10 cellular contexts compared by ENCODE assay signal in genomic region chr1:206762741-206763364, GRCh38. TPM values are rescaled to one million over a fixed set of nuclear protein-coding genes. Genes with fewer than 3 reads are reported as not detected.
DNase-seq lines count a peak whose midpoint lies in the region; ATAC-seq and TF ChIP-seq lines count a peak whose summit lies in the region.
"Not testable (repeated sequence)": the region's sequence is repeated elsewhere in the genome, so short reads cannot be mapped to it uniquely, and the experiment has no call there.
"Had no signal": no experiment of that assay in that cellular context is flagged by ENCODE, and none has a peak within 500 bp of the region (broad histone marks: within the 10 kb centered on the region; RNA-seq: fewer than 3 reads in every experiment).

No MANE protein-coding gene starts in this region.

- H3K36me3 ChIP-seq in HEK293 (ENCODE audit: control insufficient read depth in 2 of 2, insufficient read depth in 1 of 2, low read length in 2 of 2): not testable (repeated sequence)

- POLR2A ChIA-PET in HEK293 (lab: Yijun Ruan, JAX): not testable (repeated sequence)
- POLR2A ChIA-PET in activated CD8-positive, alpha-beta T cell treated with anti-CD3 and anti-CD28 coated beads for 36 hours (lab: Charles Lee): interaction anchor here (0.7 to 1.9 kb wide), 3 partner anchors 8 to 1163 kb away, joined by 3 to 5 read pairs (median 3); partner anchors contain the start of gene IL19

- not testable (repeated sequence) for H3K9me3 ChIP-seq in HEK293 (ENCODE audit: control insufficient read depth, insufficient read depth, low read depth, low read length)

- not testable (repeated sequence) for ATAC-seq in activated CD8-positive, alpha-beta T cell treated with anti-CD3 and anti-CD28 coated beads for 36 hours; central memory CD8-positive, alpha-beta T cell (replicated peaks; ENCODE audit: extremely low read depth, poor library complexity, severe bottlenecking); stimulated activated naive B cell treated with anti-CD40 and anti-IgM and Interleukin-4, amounts not matched to agents 10 μg/mL and 1 μg/mL and 100 μg/mL, for 72 hours (replicated peaks)

- intact Hi-C loops in activated CD8-positive, alpha-beta T cell treated with anti-CD3 and anti-CD28 coated beads for 36 hours (cut with micrococcal nuclease): not testable (repeated sequence)

- H3K4me3 ChIP-seq in HEK293 (ENCODE audit: low read depth, low read length): not testable (repeated sequence)

- H3K27me3 Mint-ChIP-seq in activated CD8-positive, alpha-beta T cell treated with anti-CD3 and anti-CD28 coated beads for 36 hours; activated naive CD4-positive, alpha-beta T cell treated with anti-CD3 and anti-CD28 coated beads, Interleukin-2, amount 50 U/mL, for 24 hours; central memory CD8-positive, alpha-beta T cell; stimulated activated naive B cell treated with anti-CD40 and anti-IgM and Interleukin-4, amounts not matched to agents 10 μg/mL and 1 μg/mL and 100 μg/mL, for 72 hours: not testable (repeated sequence)

- DNase-seq in activated CD8-positive, alpha-beta T cell treated with anti-CD3 and anti-CD28 coated beads for 36 hours; central memory CD8-positive, alpha-beta T cell (ENCODE audit: low spot score in 2 of 2); stimulated activated naive B cell treated with anti-CD40 and anti-IgM and Interleukin-4, amounts not matched to agents 10 μg/mL and 1 μg/mL and 100 μg/mL, for 72 hours: not testable (repeated sequence)

- TF ChIP-seq CTCF in HEK293 (tag by site-specific recombination; IDR thresholded peaks at IDR 0.05): not testable (repeated sequence)
- peak; percentile 41 for TF ChIP-seq CTCF in activated CD8-positive, alpha-beta T cell treated with anti-CD3 and anti-CD28 coated beads for 36 hours (IDR thresholded peaks at IDR 0.05)

- not testable (repeated sequence) for H3K27ac Mint-ChIP-seq in activated CD8-positive, alpha-beta T cell treated with anti-CD3 and anti-CD28 coated beads for 36 hours
- peak overlapping the region; percentile 80 for H3K27ac Mint-ChIP-seq in activated naive CD4-positive, alpha-beta T cell treated with anti-CD3 and anti-CD28 coated beads, Interleukin-2, amount 50 U/mL, for 24 hours
- peak overlapping the region; percentile 57 for H3K27ac Mint-ChIP-seq in central memory CD8-positive, alpha-beta T cell (ENCODE audit: low read depth)
- H3K27ac Mint-ChIP-seq in stimulated activated naive B cell treated with anti-CD40 and anti-IgM and Interleukin-4, amounts not matched to agents 10 μg/mL and 1 μg/mL and 100 μg/mL, for 72 hours: peak overlapping the region; percentile 62

- not testable (repeated sequence) for H3K9me3 Mint-ChIP-seq in activated CD8-positive, alpha-beta T cell treated with anti-CD3 and anti-CD28 coated beads for 36 hours; activated naive CD4-positive, alpha-beta T cell treated with anti-CD3 and anti-CD28 coated beads, Interleukin-2, amount 50 U/mL, for 24 hours; central memory CD8-positive, alpha-beta T cell; stimulated activated naive B cell treated with anti-CD40 and anti-IgM and Interleukin-4, amounts not matched to agents 10 μg/mL and 1 μg/mL and 100 μg/mL, for 72 hours

- CTCF ChIA-PET in HEK293 (lab: Yijun Ruan, JAX): interaction anchor here (2.7 kb wide), 1 partner anchor 36 kb away, joined by 10 read pairs; no protein-coding TSS in a partner anchor
- CTCF ChIA-PET in activated CD8-positive, alpha-beta T cell treated with anti-CD3 and anti-CD28 coated beads for 36 hours (lab: Charles Lee): interaction anchor here (1.3 to 10.0 kb wide), 4 partner anchors 25 to 150 kb away, joined by 4 to 125 read pairs (median 17); no protein-coding TSS in a partner anchor

- H3K4me1 ChIP-seq in HEK293 (ENCODE audit: control insufficient read depth, insufficient read depth, low read length): not testable (repeated sequence)

- peaks cover 34% of the 10 kb centered on the region for H3K4me1 Mint-ChIP-seq in activated CD8-positive, alpha-beta T cell treated with anti-CD3 and anti-CD28 coated beads for 36 hours (ENCODE audit: low read depth)
- peaks cover 58% of the 10 kb centered on the region for H3K4me1 Mint-ChIP-seq in activated naive CD4-positive, alpha-beta T cell treated with anti-CD3 and anti-CD28 coated beads, Interleukin-2, amount 50 U/mL, for 24 hours
- H3K4me1 Mint-ChIP-seq in central memory CD8-positive, alpha-beta T cell: peaks cover 32% of the 10 kb centered on the region
- H3K4me1 Mint-ChIP-seq in stimulated activated naive B cell treated with anti-CD40 and anti-IgM and Interleukin-4, amounts not matched to agents 10 μg/mL and 1 μg/mL and 100 μg/mL, for 72 hours: peaks cover 14 to 20% of the 10 kb centered on the region in 2 donors

- not testable (repeated sequence) for H3K36me3 Mint-ChIP-seq in activated CD8-positive, alpha-beta T cell treated with anti-CD3 and anti-CD28 coated beads for 36 hours (ENCODE audit: low read depth); activated naive CD4-positive, alpha-beta T cell treated with anti-CD3 and anti-CD28 coated beads, Interleukin-2, amount 50 U/mL, for 24 hours; central memory CD8-positive, alpha-beta T cell (ENCODE audit: insufficient read depth); stimulated activated naive B cell treated with anti-CD40 and anti-IgM and Interleukin-4, amounts not matched to agents 10 μg/mL and 1 μg/mL and 100 μg/mL, for 72 hours

- H3K4me3 Mint-ChIP-seq in activated CD8-positive, alpha-beta T cell treated with anti-CD3 and anti-CD28 coated beads for 36 hours; activated naive CD4-positive, alpha-beta T cell treated with anti-CD3 and anti-CD28 coated beads, Interleukin-2, amount 50 U/mL, for 24 hours; central memory CD8-positive, alpha-beta T cell; stimulated activated naive B cell treated with anti-CD40 and anti-IgM and Interleukin-4, amounts not matched to agents 10 μg/mL and 1 μg/mL and 100 μg/mL, for 72 hours: not testable (repeated sequence)

- H3K27ac ChIP-seq in HEK293 (ENCODE audit: extremely low read depth, low read depth, low read length): not testable (repeated sequence)

TF ChIP-seq in HEK293, 187 proteins besides CTCF, POLR2A, EP300 and RAD21:
- TF ChIP-seq PRDM1 (tag by site-specific recombination; IDR thresholded peaks at IDR 0.05) (peak; percentile 95), ZNF366 (tag by site-specific recombination; conservative IDR thresholded peaks at IDR 0.05) (peak; percentile 82)

RNA-seq across cellular contexts. Expression of gene IL19, which starts 7.7 kb away (rescaled TPM):
- total RNA-seq in activated CD8-positive, alpha-beta T cell treated with anti-CD3 and anti-CD28 coated beads for 36 hours: not detected
- total RNA-seq: A673; Caco-2; Calu3; CD4-positive, alpha-beta T cell; CD8-positive, alpha-beta T cell had no signal

RNA-seq across cellular contexts. Expression of gene IL10, which starts 9.4 kb away (rescaled TPM):
- total RNA-seq in activated CD8-positive, alpha-beta T cell treated with anti-CD3 and anti-CD28 coated beads for 36 hours: under 1 TPM in 1 of 2 experiments, not detected in 1; 0.32 TPM
- total RNA-seq: A673, Caco-2, Calu3 had no signal
